In genomic region chr22:19111140-19111539, GRCh38 we compare ENCODE assay signal across 17 cellular contexts. TPM values are rescaled to one million over a fixed set of nuclear protein-coding genes. Genes with fewer than 3 reads are reported as not detected.
A peak's percentile ranks its signal among the peaks of the same experiment; 100 is the strongest.
DNase-seq lines count a peak whose midpoint lies in the region; ATAC-seq, FAIRE-seq and TF ChIP-seq lines count a peak whose summit lies in the region.
"Had no signal": no experiment of that assay in that cellular context is flagged by ENCODE, and none has a peak within 500 bp of the region (broad histone marks: within the 10 kb centered on the region; RNA-seq: fewer than 3 reads in every experiment).

No MANE protein-coding gene starts in this region.

- CTCF ChIA-PET in H1 (lab: Charles Lee; ENCODE audit: partially characterized antibody) = interaction anchor here (0.5 to 2.4 kb wide), 17 partner anchors 9 to 1508 kb away, joined by 3 to 12 read pairs (median 3); partner anchors contain the start of genes DGCR2 and ESS2

- H3K36me3 Mint-ChIP-seq in osteocyte (ENCODE audit: unreplicated experiment) = no peaks in the 10 kb centered on the region

- WGBS in heart right ventricle, 2 donors = 87 to 90% methylated on average over 3 of the region's 3 CpGs
- 88% methylated on average over 3 of the region's 3 CpGs; no CpG with 5 or more reads in 1 of the 2 experiments for WGBS in H1 (ENCODE audit: extremely low coverage in 1 of 2, insufficient coverage in 1 of 2, insufficient read length in 1 of 2, insufficient replicate concordance in 2 of 2, low coverage in 1 of 2, low lambda C conversion rate in 2 of 2, missing lambda C conversion rate in 1 of 2), 2 experiments

- no peak overlapping the region for H4K8ac ChIP-seq in H1 (ENCODE audit: extremely low read depth, insufficient read depth, low read length)

- no peaks in the 10 kb centered on the region for H4K20me1 ChIP-seq in OCI-LY1 (ENCODE audit: insufficient read depth, low read length)
- peaks cover 20 to 46% of the 10 kb centered on the region in 2 experiments for H4K20me1 ChIP-seq in H1 (replicated peaks in 1 of 2; ENCODE audit: control insufficient read depth in 1 of 2, insufficient read depth in 2 of 2, low read length in 2 of 2)

- POLR2A ChIA-PET in H1 (lab: Charles Lee; ENCODE audit: partially characterized antibody) = interaction anchor here (0.5 to 2.8 kb wide), 6 partner anchors 9 to 129 kb away, joined by 3 to 21 read pairs (median 4); partner anchors contain the start of gene DGCR2

- H3K79me2 ChIP-seq in OCI-LY1 (ENCODE audit: insufficient read depth, low read length) (peaks cover 79% of the 10 kb centered on the region), H1 (ENCODE audit: control insufficient read depth in 1 of 2, insufficient read depth in 2 of 2, low read length in 2 of 2) (peaks cover 31 to 93% of the 10 kb centered on the region in 2 experiments)

- H3K4me1 ChIP-seq in heart right ventricle = peaks cover 21 to 79% (median 59%) of the 10 kb centered on the region in 9 donors
- H3K4me1 ChIP-seq in OCI-LY1 (ENCODE audit: insufficient read depth, low read length, severe bottlenecking) = peaks cover 31% of the 10 kb centered on the region
- peaks cover 7 to 14% (median 11%) of the 10 kb centered on the region in 4 experiments for H3K4me1 ChIP-seq in H1 (replicated peaks in 1 of 4; ENCODE audit: control insufficient read depth in 3 of 4, insufficient read depth in 4 of 4, low read length in 3 of 4)

- H2AFZ ChIP-seq in OCI-LY1 (ENCODE audit: low read length) (no peak overlapping the region), H1 (ENCODE audit: low read length) (no peak overlapping the region)

- H3K4me3 Mint-ChIP-seq in osteocyte (ENCODE audit: unreplicated experiment) = no peak overlapping the region

- H4K91ac ChIP-seq in H1 (replicated peaks; ENCODE audit: insufficient read length, low read length) = no peak overlapping the region

- H3K4me2 ChIP-seq in OCI-LY1 (ENCODE audit: low read length) (no peak overlapping the region), H1 (ENCODE audit: insufficient read depth in 1 of 2, low read depth in 2 of 2, low read length in 2 of 2) (no peak overlapping the region)

- TF ChIP-seq EP300 in H1 (IDR thresholded peaks at IDR 0.05; ENCODE audit: borderline replicate concordance in 1 of 2, low read depth in 2 of 2, low read length in 2 of 2) = no peak

- no peak overlapping the region for H3K27ac Mint-ChIP-seq in osteocyte (ENCODE audit: unreplicated experiment)

- DNase-seq in cardiac septum (ENCODE audit: low spot score) = peak; percentile 31
- no peak for DNase-seq in heart right ventricle
- DNase-seq in H1 (ENCODE audit: low read depth in 1 of 2, low spot score in 2 of 2) = no peak
- DNase-seq in urothelium cell line (ENCODE audit: low spot score) = no peak
- DNase-seq in osteocyte (ENCODE audit: extremely low spot score, unreplicated experiment) = no peak
- no peak for DNase-seq in NCI-H1105 treated with DMSO at 0.1 percent for 48 hours (lab: John Stamatoyannopoulos, UW)
- DNase-seq: activated CD8-positive, alpha-beta memory T cell treated with anti-CD3 and anti-CD28 coated beads, Interleukin-2, amount 50 U/mL, for 4 hours; foreskin fibroblast; GF-D8; NCI-H2081 treated with DMSO at 0.1 percent for 48 hours; psoas muscle; RPMI8226; T1000 had no signal

- H2BK120ac ChIP-seq in H1 (replicated peaks; ENCODE audit: low read depth, low read length) = no peak overlapping the region

- H3K9me3 Mint-ChIP-seq in osteocyte (ENCODE audit: unreplicated experiment) = no peaks in the 10 kb centered on the region

- H3K23me2 ChIP-seq in H1 (ENCODE audit: low read depth, low read length) = no peaks in the 10 kb centered on the region

- no peak for TF ChIP-seq POLR2A in H1 (IDR thresholded peaks at IDR 0.05; ENCODE audit: control extremely low read depth in 1 of 2, low read depth in 2 of 2, low read length in 2 of 2)

- H3K18ac ChIP-seq in H1 (ENCODE audit: extremely low read depth, low read length) = no peak overlapping the region

- FAIRE-seq in H1 (lab: Jason Lieb, UNC) = no peak
- FAIRE-seq in urothelium cell line (lab: Jason Lieb, UNC) = no peak
- FAIRE-seq: astrocyte had no signal

- no peak overlapping the region for H3K4ac ChIP-seq in H1 (replicated peaks; ENCODE audit: insufficient read length, low read depth, low read length)

- H2BK20ac ChIP-seq in H1 (ENCODE audit: low read length) = no peak overlapping the region

- peaks cover 0 to 6% (median 0%) of the 10 kb centered on the region in 9 donors for H3K36me3 ChIP-seq in heart right ventricle
- H3K36me3 ChIP-seq in OCI-LY1 (ENCODE audit: insufficient read depth, low read length) = peaks cover 6% of the 10 kb centered on the region; the same call in 1 of the 2 replicates
- no peaks in the 10 kb centered on the region for H3K36me3 ChIP-seq in H1 (ENCODE audit: control insufficient read depth in 2 of 4, insufficient read depth in 4 of 4, low read length in 3 of 4)

- peak overlapping the region; percentile 53; the same call in 1 of the 2 replicates for H2BK15ac ChIP-seq in H1 (ENCODE audit: low read length)

- no peak for ATAC-seq in heart right ventricle
- no peak for ATAC-seq in HG03469 (IDR thresholded peaks at IDR 0.05; ENCODE audit: unreplicated experiment)
- ATAC-seq: psoas muscle had no signal

- TF ChIP-seq CTCF in heart right ventricle (IDR thresholded peaks at IDR 0.05) = no peak
- TF ChIP-seq CTCF in OCI-LY1 (IDR thresholded peaks at IDR 0.05; ENCODE audit: low read length) = peak; percentile 36; the same call in 1 of the 2 replicates
- peak in 2 of 3 experiments; percentile 43 to 47; a peak in 2 of 4 replicates for TF ChIP-seq CTCF in H1 (IDR thresholded peaks at IDR 0.05; ENCODE audit: control extremely low read depth in 1 of 3, insufficient read depth in 1 of 3, low read depth in 1 of 3, low read length in 3 of 3)
- no peak for TF ChIP-seq CTCF in osteocyte (IDR thresholded peaks at IDR 0.05)

- H2BK12ac ChIP-seq in H1 (ENCODE audit: low read depth, low read length) = 0 out of 2 replicates have a peak overlapping the region, but pooled peaks have one; percentile 51

- H3K4me3 ChIP-seq in heart right ventricle (no peak overlapping the region), OCI-LY1 (ENCODE audit: low read depth, low read length, poor library complexity, severe bottlenecking) (no peak overlapping the region), H1 (ENCODE audit: extremely low read depth in 1 of 4, insufficient read depth in 2 of 4, low read depth in 3 of 4, low read length in 4 of 4) (no peak overlapping the region)
- H3K4me3 ChIP-seq: psoas muscle had no signal

- H3K23ac ChIP-seq in H1 (ENCODE audit: insufficient read length) = no peak overlapping the region

- H3F3A ChIP-seq in OCI-LY1 (ENCODE audit: insufficient read depth, low read length) = no peaks in the 10 kb centered on the region

- H3K27ac ChIP-seq in heart right ventricle (peak overlapping the region in 1 of 10 donors; percentile 78), OCI-LY1 (ENCODE audit: low read depth, low read length, poor library complexity, severe bottlenecking) (no peak overlapping the region), H1 (ENCODE audit: low read depth, low read length) (no peak overlapping the region)

- H2BK5ac ChIP-seq in H1 (ENCODE audit: low read depth, low read length) = no peak overlapping the region

- H3K9me3 ChIP-seq in heart right ventricle (no peaks in the 10 kb centered on the region), OCI-LY1 (ENCODE audit: low read length) (no peaks in the 10 kb centered on the region), H1 (ENCODE audit: insufficient read depth in 2 of 2, low read depth in 1 of 2, low read length in 1 of 2) (no peaks in the 10 kb centered on the region)
- H3K9me3 ChIP-seq: psoas muscle had no signal

- H3K9ac ChIP-seq in OCI-LY1 (ENCODE audit: low read length) = no peak overlapping the region
- no peak overlapping the region for H3K9ac ChIP-seq in H1 (replicated peaks in 1 of 4; ENCODE audit: extremely low read depth in 1 of 4, low read depth in 3 of 4, low read length in 3 of 4)

- no peaks in the 10 kb centered on the region for H3K27me3 Mint-ChIP-seq in osteocyte (ENCODE audit: unreplicated experiment)

- TF ChIP-seq RAD21 in H1 (IDR thresholded peaks at IDR 0.05 in 1 of 2, conservative IDR thresholded peaks at IDR 0.05 in 1 of 2; ENCODE audit: low read depth in 2 of 2, low read length in 2 of 2) = no peak; a peak in 1 of 4 replicates

- no peak overlapping the region for H3K14ac ChIP-seq in H1 (ENCODE audit: insufficient read length)

- no peak overlapping the region for H4K5ac ChIP-seq in H1 (ENCODE audit: insufficient read length, low read depth, low read length)

- peaks cover 23% of the 10 kb centered on the region; the same call in 1 of the 2 replicates for H3K79me1 ChIP-seq in H1 (ENCODE audit: low read depth, low read length)

- intact Hi-C loops in cardiac septum (cut with DNase I) (no loop called here), heart right ventricle (cut with DNase I) (loop anchor here in 1 of 10 donors (5.0 kb wide), 1 partner anchor 51 kb away; no protein-coding TSS in a partner anchor)

- 0 out of 2 replicates have a peak overlapping the region, but pooled peaks have one; percentile 20 for H2AK5ac ChIP-seq in H1 (ENCODE audit: low read depth, low read length)

- H3K4me1 Mint-ChIP-seq in osteocyte (ENCODE audit: unreplicated experiment) = peaks cover 22% of the 10 kb centered on the region

- H3K56ac ChIP-seq in H1 (replicated peaks; ENCODE audit: insufficient read length, low read depth, low read length) = no peak overlapping the region

- H3K9me2 ChIP-seq in OCI-LY1 (ENCODE audit: low read depth, low read length) = no peaks in the 10 kb centered on the region

- no peaks in the 10 kb centered on the region for H3K27me3 ChIP-seq in heart right ventricle
- H3K27me3 ChIP-seq in OCI-LY1 (ENCODE audit: insufficient read depth, low read length) = no peaks in the 10 kb centered on the region
- no peaks in the 10 kb centered on the region; a peak in 1 of 7 replicates for H3K27me3 ChIP-seq in H1 (replicated peaks in 1 of 4; ENCODE audit: control insufficient read depth in 3 of 4, extremely low read depth in 1 of 4, insufficient read depth in 3 of 4, low read length in 3 of 4)

RNA-seq across cellular contexts. Expression of gene DGCR2, which starts 11.1 kb away (rescaled TPM):
- 35.2 TPM for total RNA-seq in cardiac septum
- 10 to 100 TPM; 27.0 to 58.0 (median 42.2) TPM for total RNA-seq in heart right ventricle
- 10 to 100 TPM; 17.0 to 28.5 TPM for polyA plus RNA-seq in heart right ventricle
- total RNA-seq in H1 (2021; fragmentation: NEBNext Ultra II Directional; extraction: Animal tissue kit (Norgen Biotek cat#: 25700)) = 62.2 and 65.5 TPM in 2 replicates
- polyA plus RNA-seq in H1 (2011; rRNA removed) = 42.3 and 74.8 TPM in 2 replicates
- polyA plus RNA-seq in H1 (2011; cell fraction: cytosol; rRNA removed) = 42.6 TPM
- polyA plus RNA-seq in H1 (2011; cell fraction: nucleus; rRNA removed) = 58.0 TPM
- 49.8 to 57.4 TPM (median 51.5 TPM) in 4 replicates for polyA plus RNA-seq in H1 (2012, experiment 1 of 2)
- 59.6 TPM for polyA plus RNA-seq in H1 (2012, experiment 2 of 2)
- polyA plus RNA-seq in H1 (2013, experiment 1 of 2) = 53.6 TPM
- polyA plus RNA-seq in H1 (2013, experiment 2 of 2) = 60.2 TPM
- 47.2 and 62.3 TPM in 2 replicates for polyA minus RNA-seq in H1 (2011; rRNA and poly(A)+ RNA removed)
- polyA minus RNA-seq in H1 (2011; cell fraction: cytosol; rRNA and poly(A)+ RNA removed) = 46.5 TPM
- polyA minus RNA-seq in H1 (2011; cell fraction: nucleus; rRNA and poly(A)+ RNA removed) = 33.3 TPM
- total RNA-seq in osteocyte = 64.4 and 66.3 TPM in 2 replicates

RNA-seq across cellular contexts. Expression of gene TSSK2, which starts 20.0 kb away (rescaled TPM):
- total RNA-seq in cardiac septum (not detected), heart right ventricle (under 1 TPM in 1 of 10 donors, not detected in 9; 0.19 TPM), osteocyte (not detected in 2 replicates)
- polyA plus RNA-seq in heart right ventricle (under 1 TPM; 0.14 to 0.37 TPM), H1 (2011; rRNA removed) (not detected in 2 replicates)
- total RNA-seq in H1 (2021; fragmentation: NEBNext Ultra II Directional; extraction: Animal tissue kit (Norgen Biotek cat#: 25700)) = not detected in 2 replicates
- polyA plus RNA-seq in H1 (2011; cell fraction: cytosol; rRNA removed) = not detected
- not detected for polyA plus RNA-seq in H1 (2011; cell fraction: nucleus; rRNA removed)
- polyA plus RNA-seq in H1 (2012, experiment 1 of 2) = not detected in 4 replicates
- not detected for polyA plus RNA-seq in H1 (2012, experiment 2 of 2)
- not detected for polyA plus RNA-seq in H1 (2013, experiment 1 of 2)
- 0.02 TPM for polyA plus RNA-seq in H1 (2013, experiment 2 of 2)
- polyA minus RNA-seq in H1 (2011; rRNA and poly(A)+ RNA removed) = 0.13 TPM in 1 of 2 replicates, not detected in the other
- polyA minus RNA-seq in H1 (2011; cell fraction: cytosol; rRNA and poly(A)+ RNA removed) = not detected
- not detected for polyA minus RNA-seq in H1 (2011; cell fraction: nucleus; rRNA and poly(A)+ RNA removed)
- total RNA-seq: astrocyte had no signal
- polyA plus RNA-seq: BJ had no signal

RNA-seq across cellular contexts. Expression of gene ESS2, which starts 33.3 kb away (rescaled TPM):
- total RNA-seq in cardiac septum (11.0 TPM), heart right ventricle (10 to 100 TPM in 3 of 10 donors, 1 to 10 TPM in 7; 7.5 to 11.5 (median 9.2) TPM), osteocyte (21.6 TPM in 2 replicates)
- polyA plus RNA-seq in heart right ventricle (10 to 100 TPM; 12.4 to 14.3 TPM), H1 (2011; rRNA removed) (12.2 and 16.7 TPM in 2 replicates)
- 16.0 and 18.6 TPM in 2 replicates for total RNA-seq in H1 (2021; fragmentation: NEBNext Ultra II Directional; extraction: Animal tissue kit (Norgen Biotek cat#: 25700))
- polyA plus RNA-seq in H1 (2011; cell fraction: cytosol; rRNA removed) = 18.9 TPM
- 17.1 TPM for polyA plus RNA-seq in H1 (2011; cell fraction: nucleus; rRNA removed)
- 10.7 to 15.4 TPM (median 14.2 TPM) in 4 replicates for polyA plus RNA-seq in H1 (2012, experiment 1 of 2)
- 10.9 TPM for polyA plus RNA-seq in H1 (2012, experiment 2 of 2)
- polyA plus RNA-seq in H1 (2013, experiment 1 of 2) = 9.0 TPM
- polyA plus RNA-seq in H1 (2013, experiment 2 of 2) = 9.0 TPM
- polyA minus RNA-seq in H1 (2011; rRNA and poly(A)+ RNA removed) = 4.1 and 5.7 TPM in 2 replicates
- polyA minus RNA-seq in H1 (2011; cell fraction: cytosol; rRNA and poly(A)+ RNA removed) = 5.6 TPM
- polyA minus RNA-seq in H1 (2011; cell fraction: nucleus; rRNA and poly(A)+ RNA removed) = 4.3 TPM

RNA-seq across cellular contexts. Expression of gene GSC2, which starts 39.0 kb away (rescaled TPM):
- total RNA-seq in cardiac septum (not detected), heart right ventricle (not detected), osteocyte (not detected in 2 replicates)
- polyA plus RNA-seq in heart right ventricle (not detected), H1 (2011; rRNA removed) (0.17 and 0.19 TPM in 2 replicates)
- total RNA-seq in H1 (2021; fragmentation: NEBNext Ultra II Directional; extraction: Animal tissue kit (Norgen Biotek cat#: 25700)) = 0.42 and 0.48 TPM in 2 replicates
- 0.08 TPM for polyA plus RNA-seq in H1 (2011; cell fraction: cytosol; rRNA removed)
- not detected for polyA plus RNA-seq in H1 (2011; cell fraction: nucleus; rRNA removed)
- polyA plus RNA-seq in H1 (2012, experiment 1 of 2) = 0.31 TPM in 2 of 4 replicates, not detected in the others
- not detected for polyA plus RNA-seq in H1 (2012, experiment 2 of 2)
- polyA plus RNA-seq in H1 (2013, experiment 1 of 2) = 0.04 TPM
- polyA plus RNA-seq in H1 (2013, experiment 2 of 2) = 0.09 TPM
- not detected in 2 replicates for polyA minus RNA-seq in H1 (2011; rRNA and poly(A)+ RNA removed)
- not detected for polyA minus RNA-seq in H1 (2011; cell fraction: cytosol; rRNA and poly(A)+ RNA removed)
- polyA minus RNA-seq in H1 (2011; cell fraction: nucleus; rRNA and poly(A)+ RNA removed) = not detected
- total RNA-seq: astrocyte, psoas muscle had no signal
- polyA plus RNA-seq: BJ, psoas muscle had no signal

Comparison
In these comparisons a context has a peak if more than half of its experiments do, and no peak if none do; other contexts are left out.
1. CTCF ChIP-seq: peak in OCI-LY1 (single experiment) and H1 (2 of 3); none in heart right ventricle (0 of 9) and osteocyte (single experiment).